9 cellular contexts compared by ENCODE assay signal in the genomic region with DNA sequence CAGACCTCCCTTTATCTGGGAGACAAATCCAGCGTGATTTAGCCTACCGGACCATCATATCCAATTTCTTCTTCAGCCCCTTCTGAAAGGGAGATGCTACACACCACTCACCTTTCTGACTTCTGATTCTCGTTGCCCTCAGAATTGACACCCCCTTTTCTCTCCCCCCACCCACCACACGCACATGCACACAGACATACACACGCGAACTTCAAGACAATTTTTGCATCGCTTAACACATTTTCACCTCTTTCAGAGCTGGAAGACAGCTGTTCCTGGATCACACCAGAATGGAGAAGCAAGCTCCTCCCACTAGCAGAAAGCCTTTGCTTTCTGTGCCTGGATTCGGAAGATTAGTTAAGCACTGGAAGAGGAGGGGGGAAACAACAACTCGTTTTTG. TPM values are rescaled to one million over a fixed set of nuclear protein-coding genes. Genes with fewer than 3 reads are reported as not detected.
DNase-seq lines count a peak whose midpoint lies in the region; ATAC-seq and TF ChIP-seq lines count a peak whose summit lies in the region.
"Had no signal": no experiment of that assay in that cellular context is flagged by ENCODE, and none has a peak within 500 bp of the region (broad histone marks: within the 10 kb centered on the region; RNA-seq: fewer than 3 reads in every experiment).

No MANE protein-coding gene starts in this region.

- H3K4me3 ChIP-seq in fibroblast of pulmonary artery (replicated peaks; ENCODE audit: low read depth, low read length): peak overlapping the region; percentile 73

- peaks cover 74% of the 10 kb centered on the region for H3K27me3 Mint-ChIP-seq in activated T-cell treated with anti-CD3 and anti-CD28 coated beads, Interleukin-2, amount 50 U/mL, for 24 hours

- H3K9me3 Mint-ChIP-seq in activated T-cell treated with anti-CD3 and anti-CD28 coated beads, Interleukin-2, amount 50 U/mL, for 24 hours: no peaks in the 10 kb centered on the region

- intact Hi-C loops in sciatic nerve (cut with DNase I): no loop called here

- no peak overlapping the region for H3K27ac Mint-ChIP-seq in activated T-cell treated with anti-CD3 and anti-CD28 coated beads, Interleukin-2, amount 50 U/mL, for 24 hours

- DNase-seq in activated T-cell treated with anti-CD3 and anti-CD28 coated beads, Interleukin-2, amount 50 U/mL, for 24 hours: no peak
- DNase-seq in activated T-cell treated with anti-CD3 and anti-CD28 coated beads for 4 hours (no peak), fibroblast of pulmonary artery (ENCODE audit: low read depth) (peak; percentile 29), sciatic nerve (ENCODE audit: low spot score) (no peak), cerebellar nuclear complex (lab: John Stamatoyannopoulos, UW) (no peak), SW 1271 (lab: John Stamatoyannopoulos, UW) (no peak)
- DNase-seq in activated effector memory CD4-positive, alpha-beta T cell treated with Interleukin-2 at 50 U/mL for 16 hours: no peak

- H3K4me3 Mint-ChIP-seq in activated T-cell treated with anti-CD3 and anti-CD28 coated beads, Interleukin-2, amount 50 U/mL, for 24 hours: peak overlapping the region; percentile 69

- ATAC-seq in SK-N-SH treated with all-trans-retinoic acid at 6 μM for 48 hours: peak; percentile 40
- peak; percentile 7 for ATAC-seq in sciatic nerve

- H3K4me1 Mint-ChIP-seq in activated T-cell treated with anti-CD3 and anti-CD28 coated beads, Interleukin-2, amount 50 U/mL, for 24 hours (ENCODE audit: low read depth): peaks cover 21% of the 10 kb centered on the region

- H3K36me3 Mint-ChIP-seq in activated T-cell treated with anti-CD3 and anti-CD28 coated beads, Interleukin-2, amount 50 U/mL, for 24 hours (ENCODE audit: low read depth): no peaks in the 10 kb centered on the region

- no peak for TF ChIP-seq CTCF in fibroblast of pulmonary artery (IDR thresholded peaks at IDR 0.05; ENCODE audit: low read length, missing control alignments)

TF ChIP-seq in SK-N-SH treated with all-trans-retinoic acid at 6 μM for 48 hours, 23 proteins besides CTCF, POLR2A, EP300 and RAD21:
- TF ChIP-seq ZNF70 (CRISPR knock-in tag; IDR thresholded peaks at IDR 0.05) (no peak), TCF4 (CRISPR knock-in tag; IDR thresholded peaks at IDR 0.05; ENCODE audit: borderline replicate concordance) (no peak), BACH2 (CRISPR knock-in tag; IDR thresholded peaks at IDR 0.05; ENCODE audit: borderline replicate concordance) (no peak), ZFP3 (CRISPR knock-in tag; IDR thresholded peaks at IDR 0.05) (no peak)
- TF ChIP-seq, protein P1, sequence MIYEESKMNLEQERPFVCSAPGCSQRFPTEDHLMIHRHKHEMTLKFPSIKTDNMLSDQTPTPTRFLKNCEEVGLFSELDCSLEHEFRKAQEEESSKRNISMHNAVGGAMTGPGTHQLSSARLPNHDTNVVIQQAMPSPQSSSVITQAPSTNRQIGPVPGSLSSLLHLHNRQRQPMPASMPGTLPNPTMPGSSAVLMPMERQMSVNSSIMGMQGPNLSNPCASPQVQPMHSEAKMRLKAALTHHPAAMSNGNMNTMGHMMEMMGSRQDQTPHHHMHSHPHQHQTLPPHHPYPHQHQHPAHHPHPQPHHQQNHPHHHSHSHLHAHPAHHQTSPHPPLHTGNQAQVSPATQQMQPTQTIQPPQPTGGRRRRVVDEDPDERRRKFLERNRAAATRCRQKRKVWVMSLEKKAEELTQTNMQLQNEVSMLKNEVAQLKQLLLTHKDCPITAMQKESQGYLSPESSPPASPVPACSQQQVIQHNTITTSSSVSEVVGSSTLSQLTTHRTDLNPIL (CRISPR knock-in tag; IDR thresholded peaks at IDR 0.05; ENCODE audit: low read depth): no peak

RNA-seq across cellular contexts. Expression of gene SNCA, which starts 1.0 kb away (rescaled TPM):
- 202 TPM for total RNA-seq in sciatic nerve
- total RNA-seq: activated CD8-positive, alpha-beta memory T cell treated with anti-CD3 and anti-CD28 coated beads for 36 hours had no signal

RNA-seq across cellular contexts. Expression of gene MMRN1, which starts 56.6 kb away (rescaled TPM):
- total RNA-seq in sciatic nerve: 8.5 TPM
- total RNA-seq: activated CD8-positive, alpha-beta memory T cell treated with anti-CD3 and anti-CD28 coated beads for 36 hours had no signal
